ENCODE assay signal across 13 cellular contexts in the genomic region with DNA sequence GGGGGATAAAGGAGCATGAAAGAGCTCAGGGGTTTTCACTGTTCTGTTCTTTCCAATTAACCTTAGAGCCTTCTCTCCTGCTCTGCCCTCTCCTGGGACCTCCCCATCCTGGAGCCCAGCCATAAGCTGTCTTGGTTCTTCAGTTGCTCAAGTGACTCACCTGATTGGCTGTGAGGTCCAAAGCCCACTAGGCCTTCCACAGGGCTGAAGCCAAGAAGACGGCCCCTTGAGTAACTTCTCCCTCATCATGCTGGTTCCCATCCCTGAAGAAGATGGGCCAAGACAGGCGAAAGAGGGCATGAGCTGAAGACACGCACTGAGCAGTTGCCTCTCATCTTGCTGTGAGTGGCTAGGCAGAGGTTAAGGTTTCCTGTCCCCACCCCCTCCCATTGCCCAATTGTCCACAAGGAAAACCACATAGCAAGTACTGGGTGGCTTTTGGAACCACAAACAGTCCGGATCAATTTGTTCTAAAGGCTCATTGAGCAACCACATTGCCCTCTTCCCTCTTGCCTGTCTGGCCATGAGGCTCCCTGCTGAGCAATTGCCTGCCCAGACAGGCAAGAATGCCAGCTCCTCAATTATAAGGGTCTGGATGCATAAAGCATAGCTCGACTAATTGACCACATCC. TPM values are rescaled to one million over a fixed set of nuclear protein-coding genes. Genes with fewer than 3 reads are reported as not detected.
DNase-seq lines count a peak whose midpoint lies in the region; TF ChIP-seq lines count a peak whose summit lies in the region.
"Had no signal": no experiment of that assay in that cellular context is flagged by ENCODE, and none has a peak within 500 bp of the region (broad histone marks: within the 10 kb centered on the region; RNA-seq: fewer than 3 reads in every experiment).

No MANE protein-coding gene starts in this region.

- TF ChIP-seq CTCF in BJ (IDR thresholded peaks at IDR 0.05; ENCODE audit: insufficient read depth, low read depth, low read length) (no peak), astrocyte of the cerebellum (IDR thresholded peaks at IDR 0.05; ENCODE audit: low read depth, low read length, missing control alignments) (no peak)

- in situ Hi-C loops in astrocyte of the cerebellum (cut with HindIII; ENCODE audit: low sequenced_read_pairs), result no loop called here

- no peaks in the 10 kb centered on the region; the same call in 1 of the 2 replicates for H3K27me3 ChIP-seq in BJ (ENCODE audit: control insufficient read depth, insufficient read depth, low read length)

- CTCF ChIA-PET in BJ (lab: Yijun Ruan, JAX), result interaction anchor here (0.6 to 1.4 kb wide), 3 partner anchors 16 to 85 kb away, joined by 3 read pairs; no protein-coding TSS in a partner anchor

- H3K4me3 ChIP-seq in BJ (ENCODE audit: low read depth, low read length) (no peak overlapping the region), astrocyte of the cerebellum (ENCODE audit: low read depth, low read length) (no peak overlapping the region)
- H3K4me3 ChIP-seq: mucosa of descending colon had no signal

- no peaks in the 10 kb centered on the region for H3K36me3 ChIP-seq in BJ (ENCODE audit: control insufficient read depth, insufficient read depth, low read length)

- peak; percentile 26 for DNase-seq in BJ (ENCODE audit: low read depth)
- peak; percentile 54 for DNase-seq in LHCN-M2 (ENCODE audit: low read depth)
- DNase-seq in astrocyte of the cerebellum (ENCODE audit: low read depth), result peak; percentile 8
- peak; percentile 5 for DNase-seq in midbrain (lab: John Stamatoyannopoulos, UW)
- DNase-seq in DMS153 treated with DMSO at 0.1 percent for 48 hours (lab: John Stamatoyannopoulos, UW; ENCODE audit: unreplicated experiment), result no peak
- no peak for DNase-seq in activated CD4-positive, alpha-beta T cell treated with anti-CD3 and anti-CD28 coated beads, Interleukin-2, amount 50 U/mL, for 48 hours
- DNase-seq in T1000 (lab: John Stamatoyannopoulos, UW), result no peak
- DNase-seq in activated T-cell treated with anti-CD3 and anti-CD28 coated beads, Interleukin-2, amount 50 U/mL, for 48 hours, result no peak
- DNase-seq: activated naive CD8-positive, alpha-beta T cell treated with anti-CD3 and anti-CD28 coated beads, Interleukin-2, amount 50 U/mL, for 24 hours; mucosa of descending colon; NCI-H524 treated with DMSO at 0.1 percent for 48 hours; right cardiac atrium had no signal

- POLR2A ChIA-PET in BJ (lab: Charles Lee), result no interaction called here

RNA-seq across cellular contexts. Expression of a gene that starts 43.9 kb away (rescaled TPM):
- polyA plus RNA-seq in BJ (2011; rRNA removed), result 4.5 and 7.9 TPM in 2 replicates
- polyA minus RNA-seq in BJ (2011; rRNA and poly(A)+ RNA removed), result 5.2 and 6.9 TPM in 2 replicates
- total RNA-seq in LHCN-M2 (2014; rRNA removed), result 10.6 and 11.5 TPM in 2 replicates
- 2.0 TPM for polyA plus RNA-seq in LHCN-M2 (2012)

RNA-seq across cellular contexts. Expression of a gene that starts 55.8 kb away (rescaled TPM):
- 0.02 and 0.04 TPM in 2 replicates for polyA plus RNA-seq in BJ (2011; rRNA removed)
- not detected in 2 replicates for polyA minus RNA-seq in BJ (2011; rRNA and poly(A)+ RNA removed)
- not detected in 2 replicates for total RNA-seq in LHCN-M2 (2014; rRNA removed)
- not detected for polyA plus RNA-seq in LHCN-M2 (2012)
- total RNA-seq: mucosa of descending colon; right cardiac atrium; T-helper 2 cell treated with Interferon-gamma antibody and Interleukin-4, amounts not matched to agents 100 ng/mL and 5 ng/mL, for 36 hours had no signal
- polyA plus RNA-seq: right cardiac atrium had no signal

Comparison
In these comparisons a context has a peak if more than half of its experiments do, and no peak if none do; other contexts are left out.
1. DNase-seq: peak in BJ (single experiment), LHCN-M2 (single experiment), astrocyte of the cerebellum (single experiment) and midbrain (single experiment); none in DMS153 treated with DMSO at 0.1 percent for 48 hours (single experiment), activated CD4-positive, alpha-beta T cell treated with anti-CD3 and anti-CD28 coated beads, Interleukin-2, amount 50 U/mL, for 48 hours (0 of 2), T1000 (single experiment) and activated T-cell treated with anti-CD3 and anti-CD28 coated beads, Interleukin-2, amount 50 U/mL, for 48 hours (0 of 2).